7 cellular contexts compared by ENCODE assay signal in the genomic region with DNA sequence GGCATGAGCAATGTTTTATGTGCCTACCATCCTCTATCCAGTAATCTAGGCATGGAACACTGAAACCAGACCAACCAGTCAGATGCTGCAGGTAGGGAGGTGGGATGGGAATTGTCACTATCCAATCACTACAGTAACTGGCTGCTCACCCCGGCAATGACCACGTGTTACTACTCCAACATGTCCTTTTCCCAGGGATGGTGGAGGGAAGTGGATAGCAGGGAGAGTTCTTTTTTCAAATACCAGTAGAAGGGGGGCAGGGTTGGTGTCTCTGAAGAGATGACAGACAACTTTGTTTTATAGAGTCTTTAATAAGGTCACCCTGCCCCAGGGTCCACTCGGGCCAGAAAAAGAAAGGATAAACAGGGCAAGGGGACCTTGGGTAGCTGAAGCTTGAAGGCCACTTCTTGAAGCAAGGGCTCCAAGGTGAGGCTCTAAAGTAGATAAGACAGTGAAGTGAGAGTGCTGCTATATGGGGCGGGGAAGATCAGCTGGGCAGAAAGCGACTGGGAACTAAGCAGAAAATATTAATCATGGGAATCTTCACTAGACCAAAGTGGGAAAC. TPM values are rescaled to one million over a fixed set of nuclear protein-coding genes. Genes with fewer than 3 reads are reported as not detected.
DNase-seq lines count a peak whose midpoint lies in the region; ATAC-seq and TF ChIP-seq lines count a peak whose summit lies in the region.
"Had no signal": no experiment of that assay in that cellular context is flagged by ENCODE, and none has a peak within 500 bp of the region (broad histone marks: within the 10 kb centered on the region; RNA-seq: fewer than 3 reads in every experiment).

No MANE protein-coding gene starts in this region.

- H3K36me3 ChIP-seq in heart left ventricle = peaks cover 0 to 77% (median 65%) of the 10 kb centered on the region in 9 donors
- peaks cover 50 to 59% of the 10 kb centered on the region in 2 donors for H3K36me3 ChIP-seq in thyroid gland

- H3K4me3 ChIP-seq in heart left ventricle (peak overlapping the region in 11 of 12 donors; percentile 31 to 72 (median 67)), thyroid gland (replicated peaks in 1 of 3) (no peak overlapping the region)

- ATAC-seq in activated CD4-positive, alpha-beta T cell treated with anti-CD3 and anti-CD28 coated beads for 36 hours = no peak
- ATAC-seq in heart left ventricle = peak in 3 of 4 donors; percentile 7 to 27 (median 12)

- POLR2A ChIA-PET in activated CD4-positive, alpha-beta T cell treated with anti-CD3 and anti-CD28 coated beads for 36 hours (lab: Charles Lee) = interaction anchor here (0.6 to 2.4 kb wide), 7 partner anchors 14 to 483 kb away, joined by 3 to 27 read pairs (median 3); a partner anchor contains a TSS

- peak overlapping the region; percentile 90 for H3K27ac Mint-ChIP-seq in activated CD4-positive, alpha-beta T cell treated with anti-CD3 and anti-CD28 coated beads for 36 hours

- H3K4me3 Mint-ChIP-seq in activated CD4-positive, alpha-beta T cell treated with anti-CD3 and anti-CD28 coated beads for 36 hours = peak overlapping the region; percentile 92

- H3K27ac ChIP-seq in heart left ventricle (peak overlapping the region; percentile 49 to 90 (median 84)), thyroid gland (peak overlapping the region; percentile 66 to 84 (median 69))

- TF ChIP-seq CTCF in heart left ventricle (IDR thresholded peaks at IDR 0.05) (no peak), thyroid gland (IDR thresholded peaks at IDR 0.05) (no peak)

- peaks cover 5 to 49% (median 31%) of the 10 kb centered on the region in 12 donors for H3K4me1 ChIP-seq in heart left ventricle
- peaks cover 16 to 20% of the 10 kb centered on the region in 2 donors for H3K4me1 ChIP-seq in thyroid gland

- H3K9me3 ChIP-seq in heart left ventricle = no peaks in the 10 kb centered on the region
- no peaks in the 10 kb centered on the region for H3K9me3 ChIP-seq in thyroid gland

- no peaks in the 10 kb centered on the region for H3K27me3 Mint-ChIP-seq in activated CD4-positive, alpha-beta T cell treated with anti-CD3 and anti-CD28 coated beads for 36 hours

- intact Hi-C loops in activated CD4-positive, alpha-beta T cell treated with anti-CD3 and anti-CD28 coated beads for 36 hours (cut with DNase I, micrococcal nuclease) = loop anchor here (1.0 to 5.0 kb wide), 3 partner anchors 23 to 230 kb away; a partner anchor contains a TSS
- intact Hi-C loops in heart left ventricle (cut with DNase I) (loop anchor here in 5 of 10 donors (5.0 kb wide), 2 partner anchors 35 to 40 kb away; no protein-coding TSS in a partner anchor), thyroid gland (cut with DNase I) (no loop called here)

- DNase-seq in activated CD4-positive, alpha-beta T cell treated with anti-CD3 and anti-CD28 coated beads for 36 hours = no peak
- DNase-seq in activated CD4-positive, alpha-beta T cell treated with anti-CD3 and anti-CD28 coated beads for 4 hours = no peak
- DNase-seq in heart left ventricle (no peak), thyroid gland (peak in 1 of 2 donors; percentile 28), NCI-H2227 treated with DMSO at 0.1 percent for 48 hours (lab: John Stamatoyannopoulos, UW) (no peak), pons (ENCODE audit: low spot score) (no peak)

- H3K27me3 ChIP-seq in heart left ventricle (no peaks in the 10 kb centered on the region), thyroid gland (no peaks in the 10 kb centered on the region)

- peaks cover 32% of the 10 kb centered on the region for H3K4me1 Mint-ChIP-seq in activated CD4-positive, alpha-beta T cell treated with anti-CD3 and anti-CD28 coated beads for 36 hours

- CTCF ChIA-PET in activated CD4-positive, alpha-beta T cell treated with anti-CD3 and anti-CD28 coated beads for 36 hours (lab: Charles Lee) = interaction anchor here (0.7 to 4.2 kb wide), 30 partner anchors 9 to 386 kb away, joined by 3 to 34 read pairs (median 6); a partner anchor contains a TSS

- peaks cover 46% of the 10 kb centered on the region for H3K36me3 Mint-ChIP-seq in activated CD4-positive, alpha-beta T cell treated with anti-CD3 and anti-CD28 coated beads for 36 hours (ENCODE audit: low read depth)

- H3K9me3 Mint-ChIP-seq in activated CD4-positive, alpha-beta T cell treated with anti-CD3 and anti-CD28 coated beads for 36 hours (ENCODE audit: low read depth) = no peaks in the 10 kb centered on the region

- WGBS in heart left ventricle, 4 donors = 38 to 42% (median 39%) methylated on average over 5 of the region's 5 CpGs
- 52% methylated on average over 5 of the region's 5 CpGs for WGBS in thyroid gland, 2 donors

- no peak for TF ChIP-seq POLR2A in heart left ventricle (IDR thresholded peaks at IDR 0.05)
- TF ChIP-seq POLR2A in thyroid gland (IDR thresholded peaks at IDR 0.05) = no peak

RNA-seq across cellular contexts. Expression of a gene that starts 14.7 kb away (rescaled TPM):
- 1 to 10 TPM in 1 of 2 experiments, under 1 TPM in 1; 0.82 to 1.1 TPM for total RNA-seq in activated CD4-positive, alpha-beta T cell treated with anti-CD3 and anti-CD28 coated beads for 36 hours
- total RNA-seq in heart left ventricle (1 to 10 TPM in 8 of 9 donors, under 1 TPM in 1; 0.72 to 3.3 (median 1.9) TPM), thyroid gland (1 to 10 TPM; 2.9 to 7.8 (median 5.6) TPM)
- polyA plus RNA-seq in heart left ventricle = 1 to 10 TPM; 1.6 to 2.8 TPM

RNA-seq across cellular contexts. Expression of a gene that starts 22.9 kb away (rescaled TPM):
- 100 to 1,000 TPM; 160 to 215 TPM for total RNA-seq in activated CD4-positive, alpha-beta T cell treated with anti-CD3 and anti-CD28 coated beads for 36 hours
- 10 to 100 TPM; 42.0 to 91.2 (median 65.6) TPM for total RNA-seq in heart left ventricle
- 10 to 100 TPM; 46.2 to 71.5 TPM for polyA plus RNA-seq in heart left ventricle
- 100 to 1,000 TPM; 143 to 195 (median 152) TPM for total RNA-seq in thyroid gland

RNA-seq across cellular contexts. Expression of a gene that starts 23.2 kb away (rescaled TPM):
- total RNA-seq in activated CD4-positive, alpha-beta T cell treated with anti-CD3 and anti-CD28 coated beads for 36 hours = 10 to 100 TPM; 43.8 to 51.5 TPM
- 10 to 100 TPM; 15.3 to 35.9 (median 29.6) TPM for total RNA-seq in heart left ventricle
- 10 to 100 TPM in 1 of 2 donors, 1 to 10 TPM in 1; 8.1 to 47.7 TPM for polyA plus RNA-seq in heart left ventricle
- total RNA-seq in thyroid gland = 10 to 100 TPM; 21.3 to 37.1 (median 28.9) TPM

RNA-seq across cellular contexts. Expression of a gene that starts 30.0 kb away (rescaled TPM):
- total RNA-seq in activated CD4-positive, alpha-beta T cell treated with anti-CD3 and anti-CD28 coated beads for 36 hours = not detected
- total RNA-seq in heart left ventricle (not detected), thyroid gland (not detected)
- not detected for polyA plus RNA-seq in heart left ventricle
- polyA plus RNA-seq: BJ had no signal

RNA-seq across cellular contexts. Expression of a gene that starts 32.7 kb away (rescaled TPM):
- total RNA-seq in activated CD4-positive, alpha-beta T cell treated with anti-CD3 and anti-CD28 coated beads for 36 hours = not detected
- total RNA-seq in heart left ventricle (not detected), thyroid gland (under 1 TPM in 1 of 4 donors, not detected in 3; 0.11 TPM)
- not detected for polyA plus RNA-seq in heart left ventricle

Comparison
In these comparisons a context has a peak if more than half of its experiments do, and no peak if none do; other contexts are left out.
1. H3K4me3 ChIP-seq: peak in heart left ventricle (11 of 12); none in thyroid gland (0 of 3).